In the genomic region with DNA sequence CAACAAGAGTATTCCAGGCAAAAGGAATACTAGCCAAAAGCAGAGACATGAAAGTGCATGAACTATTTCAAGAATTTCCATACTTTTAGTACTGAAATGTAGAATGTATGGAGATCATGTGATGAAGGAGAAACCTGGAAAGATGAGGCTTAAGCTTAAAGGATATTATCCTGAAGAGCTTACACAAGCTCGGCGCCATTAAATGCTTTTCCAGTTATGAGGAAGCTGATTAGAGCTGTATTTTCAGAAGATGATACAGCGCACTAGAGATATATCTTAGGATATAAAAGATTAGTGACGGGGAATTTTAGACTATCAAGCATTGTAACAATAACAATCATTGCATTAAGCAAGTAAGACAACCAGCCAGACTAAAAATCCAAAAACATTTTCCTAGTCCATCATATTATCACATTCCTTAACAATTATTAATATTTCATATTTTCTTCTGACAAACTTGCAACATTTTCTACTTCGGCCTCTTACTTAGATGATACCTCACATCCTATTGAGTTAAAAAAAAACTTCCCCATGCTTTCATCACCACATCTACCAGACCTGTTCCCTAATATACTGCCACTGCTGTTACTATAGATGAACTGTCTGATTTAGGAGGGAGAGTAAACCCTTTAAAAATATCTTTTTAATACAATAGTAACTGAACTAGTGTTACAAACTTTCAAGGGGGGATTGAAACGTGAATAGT, we compare ENCODE assay signal across 8 cellular contexts. TPM values are rescaled to one million over a fixed set of nuclear protein-coding genes. Genes with fewer than 3 reads are reported as not detected.
DNase-seq lines count a peak whose midpoint lies in the region; ATAC-seq, FAIRE-seq and TF ChIP-seq lines count a peak whose summit lies in the region.

No MANE protein-coding gene starts in this region.

- no peak for FAIRE-seq in GM12891 (lab: Jason Lieb, UNC)

- POLR2A ChIA-PET in CD4-positive, alpha-beta T cell (lab: Charles Lee) = interaction anchor here (1.0 to 4.2 kb wide), 8 partner anchors 13 to 679 kb away, joined by 3 to 42 read pairs (median 7); partner anchors contain the start of genes BST1 and FBXL5

- no peak for ATAC-seq in CD4-positive, alpha-beta T cell (ENCODE audit: poor library complexity)
- no peak for ATAC-seq in HG03442 (IDR thresholded peaks at IDR 0.05; ENCODE audit: unreplicated experiment)

- DNase-seq in CD4-positive, alpha-beta T cell = no peak
- DNase-seq in MM.1S = no peak
- peak; percentile 46 for DNase-seq in choroid plexus epithelial cell (ENCODE audit: low read depth)
- DNase-seq in nephron progenitor cell = no peak
- no peak for DNase-seq in medulla oblongata (ENCODE audit: extremely low spot score)
- no peak for DNase-seq in substantia nigra (lab: John Stamatoyannopoulos, UW)
- DNase-seq in GM12891 (ENCODE audit: insufficient read length, low spot score) = no peak

- H3K9ac ChIP-seq in MM.1S (ENCODE audit: low read length) = no peak overlapping the region

- no peaks in the 10 kb centered on the region for H4K20me1 ChIP-seq in MM.1S (ENCODE audit: insufficient read depth, low read length)

- peaks cover 46% of the 10 kb centered on the region for H3K36me3 Mint-ChIP-seq in CD4-positive, alpha-beta T cell (ENCODE audit: low read depth)
- H3K36me3 Mint-ChIP-seq in nephron progenitor cell (ENCODE audit: low read depth) = peaks cover 45% of the 10 kb centered on the region

- CTCF ChIA-PET in CD4-positive, alpha-beta T cell (lab: Charles Lee) = interaction anchor here (1.0 to 1.6 kb wide), 2 partner anchors 29 to 73 kb away, joined by 3 to 5 read pairs; no protein-coding TSS in a partner anchor

- peak overlapping the region; percentile 88; the same call in 1 of the 2 replicates for H3K4me2 ChIP-seq in MM.1S (ENCODE audit: low read depth, low read length)

- no peak overlapping the region for H3K27ac ChIP-seq in CD4-positive, alpha-beta T cell (ENCODE audit: low read depth, low read length)
- H3K27ac ChIP-seq in MM.1S (ENCODE audit: low read length) = no peak overlapping the region
- no peak overlapping the region for H3K27ac ChIP-seq in substantia nigra (ENCODE audit: low read depth, low read length, poor library complexity, severe bottlenecking)

- peaks cover 24% of the 10 kb centered on the region for H3K79me2 ChIP-seq in MM.1S (ENCODE audit: low read length)

- H3K36me3 ChIP-seq in MM.1S (replicated peaks; ENCODE audit: insufficient read depth, low read length) = no peaks in the 10 kb centered on the region; the same call in 1 of the 2 replicates

- peaks cover 6% of the 10 kb centered on the region; the same call in 1 of the 2 replicates for H3K4me1 ChIP-seq in MM.1S (ENCODE audit: low read length)

- H3K9me2 ChIP-seq in MM.1S (replicated peaks; ENCODE audit: insufficient read depth, low read length) = no peaks in the 10 kb centered on the region

- H3K9me3 Mint-ChIP-seq in CD4-positive, alpha-beta T cell = no peaks in the 10 kb centered on the region
- H3K9me3 Mint-ChIP-seq in nephron progenitor cell = peaks cover 8% of the 10 kb centered on the region

- no peaks in the 10 kb centered on the region for H3K27me3 ChIP-seq in CD4-positive, alpha-beta T cell (ENCODE audit: control insufficient read depth, insufficient read depth, low read length)
- H3K27me3 ChIP-seq in MM.1S (replicated peaks; ENCODE audit: insufficient read depth, low read length) = no peaks in the 10 kb centered on the region

- H3K9me3 ChIP-seq in CD4-positive, alpha-beta T cell (ENCODE audit: control insufficient read depth, low read length) = no peaks in the 10 kb centered on the region
- H3K9me3 ChIP-seq in MM.1S (replicated peaks; ENCODE audit: insufficient read depth, low read length) = no peaks in the 10 kb centered on the region

- no peak for TF ChIP-seq CTCF in CD4-positive, alpha-beta T cell (IDR thresholded peaks at IDR 0.05)
- TF ChIP-seq CTCF in MM.1S (IDR thresholded peaks at IDR 0.05; ENCODE audit: low read length) (no peak), choroid plexus epithelial cell (conservative IDR thresholded peaks at IDR 0.05; ENCODE audit: low read depth, low read length) (no peak), nephron progenitor cell (IDR thresholded peaks at IDR 0.05) (no peak)

- H2AFZ ChIP-seq in MM.1S (ENCODE audit: low read length) = no peak overlapping the region

- peaks cover 5% of the 10 kb centered on the region for H3F3A ChIP-seq in MM.1S (ENCODE audit: insufficient read depth, low read length)

- H3K4me1 Mint-ChIP-seq in CD4-positive, alpha-beta T cell (ENCODE audit: low read depth) = peaks cover 47% of the 10 kb centered on the region
- peaks cover 39% of the 10 kb centered on the region for H3K4me1 Mint-ChIP-seq in nephron progenitor cell

- no peak overlapping the region for H3K4me3 ChIP-seq in MM.1S (ENCODE audit: low read length)
- H3K4me3 ChIP-seq in choroid plexus epithelial cell (ENCODE audit: low read depth, low read length) = peak overlapping the region; percentile 81

- TF ChIP-seq POLR2A in GM12891 (IDR thresholded peaks at IDR 0.05; ENCODE audit: low read depth, low read length) = no peak

- peak overlapping the region; percentile 94 for H3K4me3 Mint-ChIP-seq in CD4-positive, alpha-beta T cell
- H3K4me3 Mint-ChIP-seq in nephron progenitor cell = peak overlapping the region; percentile 97

- no peaks in the 10 kb centered on the region for H3K27me3 Mint-ChIP-seq in CD4-positive, alpha-beta T cell
- H3K27me3 Mint-ChIP-seq in nephron progenitor cell (ENCODE audit: low read depth, poor library complexity) = no peaks in the 10 kb centered on the region

- H3K27ac Mint-ChIP-seq in CD4-positive, alpha-beta T cell = peak overlapping the region; percentile 93
- peak overlapping the region; percentile 100 for H3K27ac Mint-ChIP-seq in nephron progenitor cell

- intact Hi-C loops in CD4-positive, alpha-beta T cell (cut with DNase I, micrococcal nuclease) = loop anchor here (1.0 to 5.0 kb wide), 3 partner anchors 28 to 74 kb away; partner anchors contain the start of gene FBXL5 (in 1 of the 2)

TF ChIP-seq in GM12891, 5 proteins besides CTCF, POLR2A, EP300 and RAD21:
- no peak for TF ChIP-seq POLR2AphosphoS5 (IDR thresholded peaks at IDR 0.05; ENCODE audit: low read depth, low read length)
- TF ChIP-seq POU2F2 (IDR thresholded peaks at IDR 0.05; ENCODE audit: low read depth, low read length) = no peak
- TF ChIP-seq SPI1 (IDR thresholded peaks at IDR 0.05; ENCODE audit: low read depth, low read length) = no peak
- no peak for TF ChIP-seq TAF1 (IDR thresholded peaks at IDR 0.05; ENCODE audit: low read depth, low read length)
- no peak for TF ChIP-seq PAX5 (IDR thresholded peaks at IDR 0.05; ENCODE audit: insufficient read depth, low read length, severe bottlenecking)

RNA-seq across cellular contexts. Expression of gene FAM200B, which starts 1.3 kb away (rescaled TPM):
- total RNA-seq in CD4-positive, alpha-beta T cell = 10 to 100 TPM; 18.5 to 22.1 TPM
- 19.7 TPM for polyA plus RNA-seq in GM12891 (2012; ENCODE audit: low read depth, missing spikeins)

RNA-seq across cellular contexts. Expression of gene BST1, which starts 19.9 kb away (rescaled TPM):
- total RNA-seq in CD4-positive, alpha-beta T cell = 1 to 10 TPM; 1.0 to 1.2 TPM
- polyA plus RNA-seq in GM12891 (2012; ENCODE audit: low read depth, missing spikeins) = not detected

RNA-seq across cellular contexts. Expression of gene FBXL5, which starts 27.8 kb away (rescaled TPM):
- 10 to 100 TPM; 60.1 to 62.5 TPM for total RNA-seq in CD4-positive, alpha-beta T cell
- 18.7 TPM for polyA plus RNA-seq in GM12891 (2012; ENCODE audit: low read depth, missing spikeins)
